In the genomic region with DNA sequence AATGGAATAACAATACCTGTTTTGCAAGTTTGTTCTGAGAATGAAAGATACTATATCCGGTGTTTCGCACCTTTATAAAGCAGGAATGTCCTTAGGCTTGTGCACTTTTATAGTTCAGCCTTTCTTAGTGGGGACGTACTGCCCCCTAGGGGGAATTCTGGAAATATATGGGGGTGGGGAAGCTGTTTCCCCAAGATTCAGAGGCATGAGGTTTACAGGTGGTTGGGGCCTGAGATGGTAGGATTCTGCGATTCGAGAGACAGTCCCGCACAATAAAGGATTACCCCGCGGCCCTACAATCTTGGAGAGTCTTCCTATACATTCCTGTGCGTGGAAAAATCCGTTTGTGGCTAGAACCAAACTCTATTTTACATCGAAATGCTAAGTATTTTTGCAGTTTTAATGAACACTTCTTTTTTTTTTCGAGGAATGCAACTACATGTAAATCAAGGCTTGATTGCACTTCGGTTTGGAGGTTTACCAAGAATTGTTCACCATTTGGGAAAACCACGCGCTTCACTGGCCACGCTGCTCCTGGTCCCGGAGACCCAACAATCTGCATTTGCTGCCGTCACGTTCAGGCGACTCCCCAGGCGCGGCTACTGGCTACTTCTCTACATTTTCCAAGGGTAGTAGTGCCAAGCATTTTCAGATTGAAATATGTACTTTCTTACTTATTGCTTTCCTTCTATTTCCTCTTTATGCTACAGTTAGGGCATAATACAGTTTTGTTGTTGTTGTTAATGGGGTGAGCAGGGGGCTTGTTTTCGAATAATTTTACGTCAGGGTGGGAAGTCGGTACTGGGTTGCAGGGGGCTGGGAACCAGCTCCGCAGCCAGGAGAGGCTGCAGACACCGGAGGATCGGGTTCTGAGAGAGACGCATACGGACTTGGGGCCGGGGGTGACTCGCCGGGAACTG, we compare ENCODE assay signal across 8 cellular contexts. TPM values are rescaled to one million over a fixed set of nuclear protein-coding genes. Genes with fewer than 3 reads are reported as not detected.
DNase-seq lines count a peak whose midpoint lies in the region; ATAC-seq, FAIRE-seq and TF ChIP-seq lines count a peak whose summit lies in the region.

No MANE protein-coding gene starts in this region.

- no peak overlapping the region for H2BK15ac ChIP-seq in H1 (ENCODE audit: low read length)

- ATAC-seq in HG03432 (IDR thresholded peaks at IDR 0.05; ENCODE audit: unreplicated experiment), result peak; percentile 64
- peak; percentile 72 for ATAC-seq in memory B cell (ENCODE audit: low read depth)

- 6% methylated on average over 33 of the region's 33 CpGs; no CpG with 5 or more reads in 1 of the 2 experiments for WGBS in H1 (ENCODE audit: extremely low coverage in 1 of 2, insufficient coverage in 1 of 2, insufficient read length in 1 of 2, insufficient replicate concordance in 2 of 2, low coverage in 1 of 2, low lambda C conversion rate in 2 of 2, missing lambda C conversion rate in 1 of 2), 2 experiments

- no peak overlapping the region for H3K56ac ChIP-seq in H1 (replicated peaks; ENCODE audit: insufficient read length, low read depth, low read length)

- POLR2A ChIA-PET in H1 (lab: Charles Lee; ENCODE audit: partially characterized antibody), result interaction anchor here (0.9 to 1.6 kb wide), 6 partner anchors 35 to 260 kb away, joined by 3 to 5 read pairs (median 3); a partner anchor contains a TSS

- no peak overlapping the region for H3K9ac ChIP-seq in H1 (replicated peaks in 1 of 4; ENCODE audit: extremely low read depth in 1 of 4, low read depth in 3 of 4, low read length in 3 of 4)

- H2AFZ ChIP-seq in ACC112 (ENCODE audit: low read length, unreplicated experiment) (peak overlapping the region; percentile 62), H1 (ENCODE audit: low read length) (peak overlapping the region; percentile 22; the same call in 1 of the 2 replicates)

- TF ChIP-seq RAD21 in H1 (IDR thresholded peaks at IDR 0.05 in 1 of 2, conservative IDR thresholded peaks at IDR 0.05 in 1 of 2; ENCODE audit: low read depth in 2 of 2, low read length in 2 of 2), result peak; percentile 90 to 92

- TF ChIP-seq POLR2A in H1 (IDR thresholded peaks at IDR 0.05; ENCODE audit: control extremely low read depth in 1 of 2, low read depth in 2 of 2, low read length in 2 of 2), result no peak

- peak overlapping the region; percentile 76 for H3K4me3 Mint-ChIP-seq in memory B cell

- CTCF ChIA-PET in H1 (lab: Charles Lee; ENCODE audit: partially characterized antibody), result interaction anchor here (0.6 to 8.7 kb wide), 65 partner anchors 11 to 490 kb away, joined by 3 to 107 read pairs (median 4); a partner anchor contains a TSS

- H3K4me3 ChIP-seq in ACC112 (ENCODE audit: low read depth, low read length) (peak overlapping the region; percentile 82), H1 (ENCODE audit: extremely low read depth in 1 of 4, insufficient read depth in 2 of 4, low read depth in 3 of 4, low read length in 4 of 4) (peak overlapping the region; percentile 46 to 78 (median 70))

- H3K27me3 ChIP-seq in ACC112 (ENCODE audit: insufficient read depth, low read length) (no peaks in the 10 kb centered on the region), H1 (replicated peaks in 1 of 4; ENCODE audit: control insufficient read depth in 3 of 4, extremely low read depth in 1 of 4, insufficient read depth in 3 of 4, low read length in 3 of 4) (peaks cover 0 to 10% (median 2%) of the 10 kb centered on the region in 4 experiments; a peak in 2 of 7 replicates)

- H3K79me2 ChIP-seq in ACC112 (ENCODE audit: control insufficient read depth, insufficient read depth, low read length, unreplicated experiment) (no peaks in the 10 kb centered on the region), H1 (ENCODE audit: control insufficient read depth in 1 of 2, insufficient read depth in 2 of 2, low read length in 2 of 2) (no peaks in the 10 kb centered on the region)

- H3K27ac ChIP-seq in ACC112 (ENCODE audit: low read depth, low read length) (no peak overlapping the region), H1 (ENCODE audit: low read depth, low read length) (no peak overlapping the region)

- H2BK5ac ChIP-seq in H1 (ENCODE audit: low read depth, low read length), result no peak overlapping the region

- H3K4ac ChIP-seq in H1 (replicated peaks; ENCODE audit: insufficient read length, low read depth, low read length), result no peak overlapping the region

- H4K8ac ChIP-seq in H1 (ENCODE audit: extremely low read depth, insufficient read depth, low read length), result peak overlapping the region; percentile 63

- H3K14ac ChIP-seq in H1 (ENCODE audit: insufficient read length), result no peak overlapping the region

- peaks cover 13% of the 10 kb centered on the region for H3K27me3 Mint-ChIP-seq in memory B cell

- H3K27ac Mint-ChIP-seq in memory B cell, result no peak overlapping the region

- H2AK5ac ChIP-seq in H1 (ENCODE audit: low read depth, low read length), result no peak overlapping the region

- peaks cover 7% of the 10 kb centered on the region for H3K4me1 Mint-ChIP-seq in memory B cell

- no peak overlapping the region for H4K5ac ChIP-seq in H1 (ENCODE audit: insufficient read length, low read depth, low read length)

- no peak overlapping the region for H4K91ac ChIP-seq in H1 (replicated peaks; ENCODE audit: insufficient read length, low read length)

- no peak overlapping the region for H2BK12ac ChIP-seq in H1 (ENCODE audit: low read depth, low read length)

- peaks cover 0 to 1% of the 10 kb centered on the region in 2 experiments for H4K20me1 ChIP-seq in H1 (replicated peaks in 1 of 2; ENCODE audit: control insufficient read depth in 1 of 2, insufficient read depth in 2 of 2, low read length in 2 of 2)

- no peaks in the 10 kb centered on the region for H3K9me3 Mint-ChIP-seq in memory B cell

- H3K23ac ChIP-seq in H1 (ENCODE audit: insufficient read length), result no peak overlapping the region

- H3K36me3 ChIP-seq in ACC112 (ENCODE audit: insufficient read depth, low read length) (peaks cover 8% of the 10 kb centered on the region; the same call in 1 of the 2 replicates), H1 (ENCODE audit: control insufficient read depth in 2 of 4, insufficient read depth in 4 of 4, low read length in 3 of 4) (peaks cover 0 to 9% (median 6%) of the 10 kb centered on the region in 4 experiments; a peak in 5 of 8 replicates)

- no peaks in the 10 kb centered on the region for H3K4me1 ChIP-seq in ACC112 (ENCODE audit: control insufficient read depth, insufficient read depth, low read length, unreplicated experiment)
- H3K4me1 ChIP-seq in H1 (replicated peaks in 1 of 4; ENCODE audit: control insufficient read depth in 3 of 4, insufficient read depth in 4 of 4, low read length in 3 of 4), result no peaks in the 10 kb centered on the region

- no peak overlapping the region for H2BK120ac ChIP-seq in H1 (replicated peaks; ENCODE audit: low read depth, low read length)

- H3K18ac ChIP-seq in H1 (ENCODE audit: extremely low read depth, low read length), result no peak overlapping the region

- no peaks in the 10 kb centered on the region for H3K9me3 ChIP-seq in H1 (ENCODE audit: insufficient read depth in 2 of 2, low read depth in 1 of 2, low read length in 1 of 2)

- H2BK20ac ChIP-seq in H1 (ENCODE audit: low read length), result no peak overlapping the region

- H3K36me3 Mint-ChIP-seq in memory B cell, result peaks cover 21% of the 10 kb centered on the region

- TF ChIP-seq EP300 in H1 (IDR thresholded peaks at IDR 0.05; ENCODE audit: borderline replicate concordance in 1 of 2, low read depth in 2 of 2, low read length in 2 of 2), result no peak

- no peaks in the 10 kb centered on the region for H3K79me1 ChIP-seq in H1 (ENCODE audit: low read depth, low read length)

- peaks cover 6% of the 10 kb centered on the region for H3K23me2 ChIP-seq in H1 (ENCODE audit: low read depth, low read length)

- peak; percentile 33 for DNase-seq in GM18507 (ENCODE audit: extremely low spot score, insufficient read length, low read depth)
- peak; percentile 74 for DNase-seq in NCI-H748 (lab: John Stamatoyannopoulos, UW; ENCODE audit: unreplicated experiment)
- peak; percentile 53 to 66 for DNase-seq in activated CD4-positive, alpha-beta T cell treated with anti-CD3 and anti-CD28 coated beads, Interleukin-2, amount 50 U/mL, for 48 hours
- peak; percentile 41 to 82 for DNase-seq in H1 (ENCODE audit: low read depth in 1 of 2, low spot score in 2 of 2)
- peak; percentile 46 to 59 for DNase-seq in memory B cell (ENCODE audit: low spot score in 2 of 2)
- peak; percentile 9 for DNase-seq in stimulated activated CD8-positive, alpha-beta memory T cell treated with anti-CD3 and anti-CD28 coated beads, Interleukin-12 subunit alpha, Interleukin-12 subunit beta, amount 100 ng/mL, for 4 hours (ENCODE audit: low read depth)

- peak overlapping the region; percentile 69 to 70 for H3K4me2 ChIP-seq in H1 (ENCODE audit: insufficient read depth in 1 of 2, low read depth in 2 of 2, low read length in 2 of 2)

- peak; percentile 44 to 85 (median 79) for TF ChIP-seq CTCF in H1 (IDR thresholded peaks at IDR 0.05; ENCODE audit: control extremely low read depth in 1 of 3, insufficient read depth in 1 of 3, low read depth in 1 of 3, low read length in 3 of 3)

- FAIRE-seq in GM18507 (lab: Jason Lieb, UNC) (peak; percentile 69), H1 (lab: Jason Lieb, UNC) (peak; percentile 50)

TF ChIP-seq in H1, 55 proteins besides CTCF, POLR2A, EP300 and RAD21 (continues in another document):
- TF ChIP-seq BACH1 (IDR thresholded peaks at IDR 0.05; ENCODE audit: low read length), result no peak
- peak in 1 of 2 experiments; percentile 69; a peak in 1 of 4 replicates for TF ChIP-seq SIN3A (conservative IDR thresholded peaks at IDR 0.05 in 1 of 2, IDR thresholded peaks at IDR 0.05 in 1 of 2; ENCODE audit: low read depth in 1 of 2, low read length in 2 of 2)
- TF ChIP-seq CHD2 (IDR thresholded peaks at IDR 0.05; ENCODE audit: low read length), result peak; percentile 49; the same call in 1 of the 2 replicates

RNA-seq across cellular contexts. Expression of a gene that starts 0.8 kb away (rescaled TPM):
- 0.27 and 0.35 TPM in 2 replicates for total RNA-seq in H1 (2021; fragmentation: NEBNext Ultra II Directional; extraction: Animal tissue kit (Norgen Biotek cat#: 25700))
- 0.12 and 0.17 TPM in 2 replicates for polyA plus RNA-seq in H1 (2011; rRNA removed)
- 0.21 TPM for polyA plus RNA-seq in H1 (2011; cell fraction: cytosol; rRNA removed)
- 0.20 TPM for polyA plus RNA-seq in H1 (2011; cell fraction: nucleus; rRNA removed)
- polyA plus RNA-seq in H1 (2012, experiment 1 of 2), result 0.25 to 0.72 TPM (median 0.36 TPM) in 4 replicates
- polyA plus RNA-seq in H1 (2012, experiment 2 of 2), result not detected
- polyA plus RNA-seq in H1 (2013, experiment 1 of 2), result 0.36 TPM
- 0.39 TPM for polyA plus RNA-seq in H1 (2013, experiment 2 of 2)
- polyA minus RNA-seq in H1 (2011; rRNA and poly(A)+ RNA removed), result 0.10 and 0.13 TPM in 2 replicates
- not detected for polyA minus RNA-seq in H1 (2011; cell fraction: cytosol; rRNA and poly(A)+ RNA removed)
- polyA minus RNA-seq in H1 (2011; cell fraction: nucleus; rRNA and poly(A)+ RNA removed), result 0.50 TPM

RNA-seq across cellular contexts. Expression of a gene that starts 31.4 kb away (rescaled TPM):
- total RNA-seq in H1 (2021; fragmentation: NEBNext Ultra II Directional; extraction: Animal tissue kit (Norgen Biotek cat#: 25700)), result 24.5 and 26.0 TPM in 2 replicates
- 9.0 and 11.4 TPM in 2 replicates for polyA plus RNA-seq in H1 (2011; rRNA removed)
- polyA plus RNA-seq in H1 (2011; cell fraction: cytosol; rRNA removed), result 20.5 TPM
- polyA plus RNA-seq in H1 (2011; cell fraction: nucleus; rRNA removed), result 5.7 TPM
- polyA plus RNA-seq in H1 (2012, experiment 1 of 2), result 12.2 to 16.2 TPM (median 12.7 TPM) in 4 replicates
- polyA plus RNA-seq in H1 (2012, experiment 2 of 2), result 1.3 TPM
- polyA plus RNA-seq in H1 (2013, experiment 1 of 2), result 44.5 TPM
- 41.8 TPM for polyA plus RNA-seq in H1 (2013, experiment 2 of 2)
- 5.6 and 5.9 TPM in 2 replicates for polyA minus RNA-seq in H1 (2011; rRNA and poly(A)+ RNA removed)
- polyA minus RNA-seq in H1 (2011; cell fraction: cytosol; rRNA and poly(A)+ RNA removed), result 10.2 TPM
- 10.4 TPM for polyA minus RNA-seq in H1 (2011; cell fraction: nucleus; rRNA and poly(A)+ RNA removed)

Comparison
In these comparisons a context has a peak if more than half of its experiments do, and no peak if none do; other contexts are left out.
1. DNase-seq: peak in every context shown above with its lines; median percentile 74 in NCI-H748; 62 in H1; 60 in activated CD4-positive, alpha-beta T cell treated with anti-CD3 and anti-CD28 coated beads, Interleukin-2, amount 50 U/mL, for 48 hours; 52 in memory B cell; 33 in GM18507; 9 in stimulated activated CD8-positive, alpha-beta memory T cell treated with anti-CD3 and anti-CD28 coated beads, Interleukin-12 subunit alpha, Interleukin-12 subunit beta, amount 100 ng/mL, for 4 hours.